Comparison of ENCODE assay signal across 3 cellular contexts in genomic region chr14:62597143-62597542, GRCh38.
"Had no signal": no experiment of that assay in that cellular context is flagged by ENCODE, and none has a peak within 500 bp of the region (broad histone marks: within the 10 kb centered on the region; RNA-seq: fewer than 3 reads in every experiment).

No MANE protein-coding gene starts in this region.

- H3K4me3 ChIP-seq: GM12878 had no signal

- DNase-seq: GDM1, GF-D8 had no signal

- ATAC-seq: GM12878 had no signal
